ENCODE assay signal across 19 cellular contexts in genomic region chr9:98399950-98400683, GRCh38.
"Had no signal": no experiment of that assay in that cellular context is flagged by ENCODE, and none has a peak within 500 bp of the region (broad histone marks: within the 10 kb centered on the region; RNA-seq: fewer than 3 reads in every experiment).

No MANE protein-coding gene starts in this region.

- H3K4me3 ChIP-seq: left lung, tibial artery, uterus had no signal

- H3K4me1 Mint-ChIP-seq: naive thymus-derived CD8-positive, alpha-beta T cell had no signal

- H3K27ac Mint-ChIP-seq: activated CD8-positive, alpha-beta T cell treated with anti-CD3 and anti-CD28 coated beads for 36 hours; activated naive CD4-positive, alpha-beta T cell treated with anti-CD3 and anti-CD28 coated beads, Interleukin-2, amount 50 U/mL, for 72 hours; dendritic cell treated with granulocyte-macrophage colony-stimulating factor and Interleukin-4, amounts not matched to agents 40 ng/mL and 50 ng/mL, for 4 days; naive thymus-derived CD8-positive, alpha-beta T cell; stimulated activated naive B cell treated with anti-CD40 and anti-IgM and Interleukin-4, amounts not matched to agents 10 μg/mL and 1 μg/mL and 100 μg/mL, for 72 hours; T-helper 17 cell had no signal

- H3K9me3 Mint-ChIP-seq: activated CD8-positive, alpha-beta T cell treated with anti-CD3 and anti-CD28 coated beads for 36 hours; activated naive CD4-positive, alpha-beta T cell treated with anti-CD3 and anti-CD28 coated beads, Interleukin-2, amount 50 U/mL, for 72 hours; dendritic cell treated with granulocyte-macrophage colony-stimulating factor and Interleukin-4, amounts not matched to agents 40 ng/mL and 50 ng/mL, for 4 days; stimulated activated naive B cell treated with anti-CD40 and anti-IgM and Interleukin-4, amounts not matched to agents 10 μg/mL and 1 μg/mL and 100 μg/mL, for 72 hours had no signal

- H3K27me3 ChIP-seq: left lung, uterus had no signal

- H3K27ac ChIP-seq: left lung, tibial artery, uterus had no signal

- DNase-seq: activated CD4-positive, alpha-beta T cell treated with anti-CD3 and anti-CD28 coated beads for 4 hours; activated CD8-positive, alpha-beta memory T cell treated with anti-CD3 and anti-CD28 coated beads, Interleukin-2, amount 50 U/mL, for 4 hours; activated CD8-positive, alpha-beta T cell treated with anti-CD3 and anti-CD28 coated beads for 36 hours; activated effector memory CD4-positive, alpha-beta T cell treated with anti-CD3 and anti-CD28 coated beads, Interleukin-2, amount 50 U/mL, for 16 hours; activated T-cell treated with anti-CD3 and anti-CD28 coated beads, Interleukin-2, amount 50 U/mL, for 48 hours; effector memory CD4-positive, alpha-beta T cell; hypothalamus; kidney; left lung; naive thymus-derived CD8-positive, alpha-beta T cell; retina; stimulated activated CD4-positive, alpha-beta T cell treated with anti-CD3 and anti-CD28 coated beads, Interleukin-15, amount 100 ng/mL, for 24 hours; stimulated activated CD4-positive, alpha-beta T cell treated with anti-CD3 and anti-CD28 coated beads, Interleukin-4, amount 100 ng/mL, for 1 hour; stimulated activated naive B cell treated with anti-CD40 and anti-IgM and Interleukin-4, amounts not matched to agents 10 μg/mL and 1 μg/mL and 100 μg/mL, for 72 hours; T-helper 17 cell; uterus had no signal

- H3K4me3 Mint-ChIP-seq: activated CD8-positive, alpha-beta T cell treated with anti-CD3 and anti-CD28 coated beads for 36 hours; dendritic cell treated with granulocyte-macrophage colony-stimulating factor and Interleukin-4, amounts not matched to agents 40 ng/mL and 50 ng/mL, for 4 days; naive thymus-derived CD8-positive, alpha-beta T cell; stimulated activated naive B cell treated with anti-CD40 and anti-IgM and Interleukin-4, amounts not matched to agents 10 μg/mL and 1 μg/mL and 100 μg/mL, for 72 hours; T-helper 17 cell had no signal

- H3K36me3 ChIP-seq: left lung, tibial artery, uterus had no signal

- H3K9me3 ChIP-seq: left lung, tibial artery, uterus had no signal

- H3K4me1 ChIP-seq: left lung, tibial artery, uterus had no signal

- H3K36me3 Mint-ChIP-seq: activated naive CD4-positive, alpha-beta T cell treated with anti-CD3 and anti-CD28 coated beads, Interleukin-2, amount 50 U/mL, for 72 hours; naive thymus-derived CD8-positive, alpha-beta T cell; stimulated activated naive B cell treated with anti-CD40 and anti-IgM and Interleukin-4, amounts not matched to agents 10 μg/mL and 1 μg/mL and 100 μg/mL, for 72 hours had no signal

- FAIRE-seq: kidney had no signal

- ATAC-seq: activated CD8-positive, alpha-beta T cell treated with anti-CD3 and anti-CD28 coated beads for 36 hours; activated naive CD4-positive, alpha-beta T cell treated with anti-CD3 and anti-CD28 coated beads, Interleukin-2, amount 50 U/mL, for 72 hours; left lung; naive thymus-derived CD8-positive, alpha-beta T cell; stimulated activated naive B cell treated with anti-CD40 and anti-IgM and Interleukin-4, amounts not matched to agents 10 μg/mL and 1 μg/mL and 100 μg/mL, for 72 hours; T-helper 17 cell had no signal
